In genomic region chr2:1754461-1755170, GRCh38 we compare ENCODE assay signal across 2 cellular contexts.
TF ChIP-seq lines count a peak whose summit lies in the region.

No MANE protein-coding gene starts in this region.

TF ChIP-seq in SK-N-SH, 30 proteins besides CTCF, POLR2A, EP300 and RAD21:
- TF ChIP-seq REST (IDR thresholded peaks at IDR 0.05; ENCODE audit: low read depth, low read length) (0 out of 2 replicates have a peak, but pooled peaks have one; percentile 43), TAF1 (IDR thresholded peaks at IDR 0.05; ENCODE audit: borderline replicate concordance, low read depth, low read length) (no peak), JUND (IDR thresholded peaks at IDR 0.05) (no peak), ZBTB33 (IDR thresholded peaks at IDR 0.05; ENCODE audit: borderline replicate concordance, low read depth) (no peak), FOXM1 (IDR thresholded peaks at IDR 0.05; ENCODE audit: low read depth) (no peak)

TF ChIP-seq in SK-N-SH treated with all-trans-retinoic acid at 6 μM for 48 hours, 23 proteins besides CTCF, POLR2A, EP300 and RAD21 (continued from another document):
- no peak for TF ChIP-seq POU6F1 (CRISPR knock-in tag; IDR thresholded peaks at IDR 0.05; ENCODE audit: borderline replicate concordance, low read depth)
